9 cellular contexts compared by ENCODE assay signal in the genomic region with DNA sequence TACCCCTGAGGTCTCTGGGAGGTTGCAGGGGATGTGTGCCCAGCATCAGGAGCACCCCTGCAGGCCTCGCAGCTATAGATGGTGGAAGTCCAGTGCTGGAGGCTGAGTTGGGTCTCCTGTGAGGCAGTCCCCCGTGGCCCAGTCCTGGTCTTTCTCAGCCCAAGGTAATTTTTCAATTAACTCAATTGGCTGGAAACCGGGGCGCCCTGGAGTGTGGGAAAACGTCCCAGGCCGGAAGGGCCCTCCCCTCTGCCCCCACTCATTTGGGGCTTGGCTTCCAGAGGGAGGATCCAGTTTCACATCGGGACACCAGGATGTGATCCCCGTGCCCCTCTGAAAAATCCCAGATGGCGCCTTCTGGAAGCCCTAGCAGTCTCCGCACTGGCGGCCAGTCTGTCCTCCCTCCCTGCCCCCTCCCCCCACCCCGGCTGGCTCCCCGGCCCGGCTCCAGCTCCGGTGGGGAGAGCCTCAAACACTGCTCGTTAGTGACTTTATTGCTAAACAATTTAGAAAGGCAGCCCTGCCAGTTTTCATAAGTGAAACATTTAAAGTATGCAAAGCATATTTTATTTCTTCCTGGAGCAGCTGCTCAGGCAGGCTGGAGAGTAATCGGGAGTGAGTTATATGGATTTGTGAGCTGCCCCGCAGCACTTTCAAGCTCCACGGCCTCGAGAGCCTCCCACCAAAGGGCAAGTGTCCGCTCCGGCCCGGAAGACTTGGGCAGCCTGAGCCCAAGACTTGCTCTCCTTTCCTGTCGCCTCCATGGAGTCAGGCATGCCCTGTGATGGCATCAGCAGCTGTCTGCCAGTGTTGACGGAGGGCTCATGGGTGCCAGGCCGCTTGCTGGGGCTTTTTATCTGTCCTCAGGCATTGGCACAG.
DNase-seq lines count a peak whose midpoint lies in the region; ATAC-seq and TF ChIP-seq lines count a peak whose summit lies in the region.
"Had no signal": no experiment of that assay in that cellular context is flagged by ENCODE, and none has a peak within 500 bp of the region (broad histone marks: within the 10 kb centered on the region; RNA-seq: fewer than 3 reads in every experiment).

No MANE protein-coding gene starts in this region.

- no peaks in the 10 kb centered on the region for H3K27me3 Mint-ChIP-seq in nephron (ENCODE audit: low read depth)

- H3K36me3 Mint-ChIP-seq in nephron (ENCODE audit: low read depth), result no peaks in the 10 kb centered on the region

- no peak for TF ChIP-seq CTCF in nephron (IDR thresholded peaks at IDR 0.05; ENCODE audit: unreplicated experiment in 3 of 3)

- H3K4me1 Mint-ChIP-seq in nephron, result peaks cover 74% of the 10 kb centered on the region

- peak overlapping the region; percentile 61 to 74 (median 66) for H3K4me3 Mint-ChIP-seq in nephron

- intact Hi-C loops in Right ventricle myocardium inferior (cut with DNase I), result no loop called here
- intact Hi-C loops in cardiac septum (cut with DNase I), result loop anchor here (2.0 kb wide), 1 partner anchor 23 kb away; no protein-coding TSS in a partner anchor

- H3K27ac Mint-ChIP-seq in nephron, result peak overlapping the region; percentile 85 to 99 (median 97)

- ATAC-seq in Right ventricle myocardium inferior, result peak; percentile 80
- no peak for ATAC-seq in HG02623 (IDR thresholded peaks at IDR 0.05; ENCODE audit: unreplicated experiment)
- ATAC-seq in HG02884 (IDR thresholded peaks at IDR 0.05; ENCODE audit: unreplicated experiment), result no peak
- ATAC-seq: A549 had no signal

- no peak for DNase-seq in Right ventricle myocardium inferior (ENCODE audit: missing footprints)
- no peak for DNase-seq in cardiac septum (ENCODE audit: low spot score)
- peak; percentile 86 for DNase-seq in fibroblast of gingiva (ENCODE audit: low read depth)
- DNase-seq in UCSD-AML1 (lab: John Stamatoyannopoulos, UW; ENCODE audit: unreplicated experiment), result no peak
- no peak for DNase-seq in NCI-H510A treated with DMSO at 0.1 percent for 48 hours (lab: John Stamatoyannopoulos, UW)

- no peaks in the 10 kb centered on the region for H3K9me3 Mint-ChIP-seq in nephron
